ENCODE assay signal across 9 cellular contexts in genomic region chr19:1271528-1272422, GRCh38. TPM values are rescaled to one million over a fixed set of nuclear protein-coding genes. Genes with fewer than 3 reads are reported as not detected.
DNase-seq lines count a peak whose midpoint lies in the region; ATAC-seq, FAIRE-seq and TF ChIP-seq lines count a peak whose summit lies in the region.
"Had no signal": no experiment of that assay in that cellular context is flagged by ENCODE, and none has a peak within 500 bp of the region (broad histone marks: within the 10 kb centered on the region; RNA-seq: fewer than 3 reads in every experiment).

No MANE protein-coding gene starts in this region.

- no peaks in the 10 kb centered on the region for H3K9me3 Mint-ChIP-seq in activated naive CD4-positive, alpha-beta T cell treated with anti-CD3 and anti-CD28 coated beads, Interleukin-2, amount 50 U/mL, for 24 hours
- no peaks in the 10 kb centered on the region for H3K9me3 Mint-ChIP-seq in mesothelial cell of epicardium

- TF ChIP-seq RAD21 in K562 (CRISPR knock-in tag; conservative IDR thresholded peaks at IDR 0.05 in 1 of 2, IDR thresholded peaks at IDR 0.05 in 1 of 2), result no peak

- H4K20me1 ChIP-seq in K562 (replicated peaks; ENCODE audit: control insufficient read depth, insufficient read depth, low read length), result peaks cover 26% of the 10 kb centered on the region

- H3K4me2 ChIP-seq in K562 (ENCODE audit: insufficient read depth, low read length), result peak overlapping the region; percentile 93

- no peaks in the 10 kb centered on the region for H3K27me3 Mint-ChIP-seq in activated naive CD4-positive, alpha-beta T cell treated with anti-CD3 and anti-CD28 coated beads, Interleukin-2, amount 50 U/mL, for 24 hours
- peaks cover 4% of the 10 kb centered on the region for H3K27me3 Mint-ChIP-seq in mesothelial cell of epicardium (ENCODE audit: low read depth)

- no TSS peak for BruUV-seq in K562 (replicated peaks; lab: Mats Ljungman, UMichigan)

- H3K9me1 ChIP-seq in K562 (ENCODE audit: control insufficient read depth, insufficient read depth, low read length), result no peaks in the 10 kb centered on the region

- H3K4me1 ChIP-seq in K562 (replicated peaks in 1 of 2; ENCODE audit: control insufficient read depth in 2 of 2, insufficient read depth in 2 of 2, low read length in 2 of 2) (peaks cover 73 to 98% of the 10 kb centered on the region in 2 experiments), uterus (peaks cover 29 to 69% of the 10 kb centered on the region in 2 donors)

- H3K4me3 Mint-ChIP-seq in activated naive CD4-positive, alpha-beta T cell treated with anti-CD3 and anti-CD28 coated beads, Interleukin-2, amount 50 U/mL, for 24 hours, result peak overlapping the region; percentile 92
- H3K4me3 Mint-ChIP-seq in mesothelial cell of epicardium, result peak overlapping the region; percentile 81

- POLR2A ChIA-PET in K562 (lab: Yijun Ruan, JAX), result interaction anchor here (0.5 to 2.8 kb wide), 15 partner anchors 9 to 1060 kb away, joined by 3 to 14 read pairs (median 4); partner anchors contain the start of gene ATP5F1D

- peaks cover 74% of the 10 kb centered on the region for H3K79me2 ChIP-seq in K562 (ENCODE audit: control insufficient read depth, insufficient read depth, low read length)

- DNase-seq in activated naive CD4-positive, alpha-beta T cell treated with Interleukin-2 at 50 U/mL for 16 hours, result no peak
- DNase-seq in K562 (ENCODE audit: extremely low read depth in 1 of 4, low spot score in 3 of 4), result peak in 1 of 4 experiments; percentile 79
- no peak for DNase-seq in mesothelial cell of epicardium (ENCODE audit: low spot score in 2 of 2, unreplicated experiment in 2 of 2)
- peak in 1 of 2 donors; percentile 43 for DNase-seq in uterus
- DNase-seq in putamen (ENCODE audit: low spot score), result no peak
- no peak for DNase-seq in NCI-H526 (lab: John Stamatoyannopoulos, UW)
- DNase-seq: hippocampal formation had no signal

- peaks cover 27% of the 10 kb centered on the region for H3K36me3 Mint-ChIP-seq in activated naive CD4-positive, alpha-beta T cell treated with anti-CD3 and anti-CD28 coated beads, Interleukin-2, amount 50 U/mL, for 24 hours
- H3K36me3 Mint-ChIP-seq in mesothelial cell of epicardium, result peaks cover 20% of the 10 kb centered on the region

- H3K27ac ChIP-seq in K562 (ENCODE audit: extremely low read depth, low read depth, low read length) (peak overlapping the region; percentile 92), uterus (peak overlapping the region; percentile 96 to 99)

- H2AFZ ChIP-seq in K562 (ENCODE audit: low read depth, low read length), result no peak overlapping the region

- TF ChIP-seq POLR2A in K562 (conservative IDR thresholded peaks at IDR 0.05) (peak; percentile 23; the same call in 1 of the 2 replicates), uterus (IDR thresholded peaks at IDR 0.05) (no peak)

- in situ Hi-C loops in K562 (cut with MboI), result no loop called here

- peak; percentile 81 for FAIRE-seq in K562 (lab: Jason Lieb, UNC)

- peak overlapping the region; percentile 90 for H3K27ac Mint-ChIP-seq in activated naive CD4-positive, alpha-beta T cell treated with anti-CD3 and anti-CD28 coated beads, Interleukin-2, amount 50 U/mL, for 24 hours
- peak overlapping the region; percentile 67 for H3K27ac Mint-ChIP-seq in mesothelial cell of epicardium

- peaks cover 55% of the 10 kb centered on the region for H3K4me1 Mint-ChIP-seq in activated naive CD4-positive, alpha-beta T cell treated with anti-CD3 and anti-CD28 coated beads, Interleukin-2, amount 50 U/mL, for 24 hours
- H3K4me1 Mint-ChIP-seq in mesothelial cell of epicardium, result peaks cover 64% of the 10 kb centered on the region

- H3K27me3 ChIP-seq in K562 (ENCODE audit: control insufficient read depth in 2 of 2, insufficient read depth in 2 of 2, low read length in 2 of 2) (no peaks in the 10 kb centered on the region), uterus (no peaks in the 10 kb centered on the region)

- TF ChIP-seq EP300 in K562 (IDR thresholded peaks at IDR 0.05; ENCODE audit: low read length), result no peak

- no peak for TF ChIP-seq CTCF in K562 (IDR thresholded peaks at IDR 0.05 in 2 of 3, conservative IDR thresholded peaks at IDR 0.05 in 1 of 3; ENCODE audit: insufficient read depth in 2 of 3, low read depth in 1 of 3, low read length in 3 of 3)
- TF ChIP-seq CTCF in mesothelial cell of epicardium (IDR thresholded peaks at IDR 0.05; ENCODE audit: unreplicated experiment), result no peak
- no peak for TF ChIP-seq CTCF in uterus (IDR thresholded peaks at IDR 0.05)

- ATAC-seq in K562, result peak; percentile 8
- no peak for ATAC-seq in HG02981 (IDR thresholded peaks at IDR 0.05; ENCODE audit: unreplicated experiment)

- peak overlapping the region; percentile 68 for H3K4me3 ChIP-seq in K562
- H3K4me3 ChIP-seq in uterus, result peak overlapping the region in 1 of 2 donors; percentile 48

- H3K9me3 ChIP-seq in K562 (replicated peaks; ENCODE audit: control insufficient read depth, insufficient read depth, low read depth, low read length), result no peaks in the 10 kb centered on the region
- no peaks in the 10 kb centered on the region for H3K9me3 ChIP-seq in uterus

- intact Hi-C loops in K562 (cut with micrococcal nuclease), result loop anchor here (10.0 kb wide), 1 partner anchor 173 kb away; no protein-coding TSS in a partner anchor
- intact Hi-C loops in uterus (cut with DNase I; ENCODE audit: low total_unique reads), result no loop called here

- peak overlapping the region; percentile 90 to 99 for H3K9ac ChIP-seq in K562 (ENCODE audit: insufficient read depth in 1 of 2, low read depth in 2 of 2, low read length in 2 of 2)

- CTCF ChIA-PET in K562 (lab: Yijun Ruan, JAX; ENCODE audit: low intra/inter-chr PET ratio), result no interaction called here

- H3K36me3 ChIP-seq in K562 (ENCODE audit: control insufficient read depth, insufficient read depth, low read length) (peaks cover 56% of the 10 kb centered on the region), uterus (no peaks in the 10 kb centered on the region)

- WGBS in K562 (ENCODE audit: insufficient coverage, low coverage, missing lambda C conversion rate), result 8% methylated on average over 34 of the region's 37 CpGs

RNA-seq across cellular contexts. Expression of gene CIRBP, which starts 2.6 kb away (rescaled TPM):
- 283 and 504 TPM in 2 replicates for total RNA-seq in K562 (2011; cell fraction: chromatin; rRNA removed; ENCODE audit: low replicate concordance)
- 457 and 483 TPM in 2 replicates for total RNA-seq in K562 (2011; cell fraction: nucleolus; rRNA removed)
- total RNA-seq in K562 (2011; cell fraction: nucleoplasm; rRNA removed), result 431 and 450 TPM in 2 replicates
- total RNA-seq in K562 (2014; rRNA removed), result 168 and 249 TPM in 2 replicates
- total RNA-seq in K562 (2014; rRNA removed; fragmentation: Illumina TruSeq; extraction: Trizol), result 189 and 200 TPM in 2 replicates
- total RNA-seq in K562 (2015; rRNA removed; fragmentation: Illumina TruSeq; extraction: Trizol), result 176 and 206 TPM in 2 replicates
- 181 and 222 TPM in 2 replicates for total RNA-seq in K562 (2021)
- 124 and 166 TPM in 2 replicates for polyA plus RNA-seq in K562 (2011; rRNA removed)
- polyA plus RNA-seq in K562 (2011; cell fraction: cytosol; rRNA removed), result 92.3 and 201 TPM in 2 replicates
- polyA plus RNA-seq in K562 (2011; cell fraction: nucleus; rRNA removed), result 882 and 1,025 TPM in 2 replicates
- polyA plus RNA-seq in K562 (2012), result 288 and 291 TPM in 2 replicates
- polyA plus RNA-seq in K562 (2014; fragmentation: Illumina TruSeq; extraction: Trizol), result 222 and 345 TPM in 2 replicates
- 10 to 100 TPM; 20.5 to 21.4 TPM for polyA plus RNA-seq in K562 (2014; fragmentation: Nextera tagmentation; extraction: Ambion mirVana)
- 306 and 327 TPM in 2 replicates for polyA plus RNA-seq in K562 (2014; rRNA removed)
- polyA minus RNA-seq in K562 (2011; rRNA and poly(A)+ RNA removed), result 46.9 and 50.4 TPM in 2 replicates
- 50.4 and 50.8 TPM in 2 replicates for polyA minus RNA-seq in K562 (2011; cell fraction: cytosol; rRNA and poly(A)+ RNA removed)
- 117 and 135 TPM in 2 replicates for polyA minus RNA-seq in K562 (2011; cell fraction: nucleus; rRNA and poly(A)+ RNA removed)
- total RNA-seq in mesothelial cell of epicardium, result 659 to 674 TPM (median 670 TPM) in 3 replicates
- 100 to 1,000 TPM; 235 to 950 (median 535) TPM for total RNA-seq in uterus

RNA-seq across cellular contexts. Expression of gene FAM174C, which starts 3.6 kb away (rescaled TPM):
- 6.3 and 26.6 TPM in 2 replicates for total RNA-seq in K562 (2011; cell fraction: chromatin; rRNA removed; ENCODE audit: low replicate concordance)
- total RNA-seq in K562 (2011; cell fraction: nucleolus; rRNA removed), result 40.9 and 47.0 TPM in 2 replicates
- 20.7 and 26.9 TPM in 2 replicates for total RNA-seq in K562 (2011; cell fraction: nucleoplasm; rRNA removed)
- total RNA-seq in K562 (2014; rRNA removed), result 72.2 and 108 TPM in 2 replicates
- total RNA-seq in K562 (2014; rRNA removed; fragmentation: Illumina TruSeq; extraction: Trizol), result 1.3 and 2.8 TPM in 2 replicates
- 40.3 and 42.6 TPM in 2 replicates for total RNA-seq in K562 (2015; rRNA removed; fragmentation: Illumina TruSeq; extraction: Trizol)
- 81.9 and 85.0 TPM in 2 replicates for total RNA-seq in K562 (2021)
- 20.3 and 30.4 TPM in 2 replicates for polyA plus RNA-seq in K562 (2011; rRNA removed)
- 58.0 and 177 TPM in 2 replicates for polyA plus RNA-seq in K562 (2011; cell fraction: cytosol; rRNA removed)
- polyA plus RNA-seq in K562 (2011; cell fraction: nucleus; rRNA removed), result 28.1 and 53.8 TPM in 2 replicates
- 65.9 and 75.4 TPM in 2 replicates for polyA plus RNA-seq in K562 (2012)
- 11.7 and 56.4 TPM in 2 replicates for polyA plus RNA-seq in K562 (2014; fragmentation: Illumina TruSeq; extraction: Trizol)
- 1 to 10 TPM in 1 of 2 experiments, under 1 TPM in 1; 0.66 to 2.7 TPM for polyA plus RNA-seq in K562 (2014; fragmentation: Nextera tagmentation; extraction: Ambion mirVana)
- polyA plus RNA-seq in K562 (2014; rRNA removed), result 89.6 and 119 TPM in 2 replicates
- polyA minus RNA-seq in K562 (2011; rRNA and poly(A)+ RNA removed), result 4.8 and 6.1 TPM in 2 replicates
- polyA minus RNA-seq in K562 (2011; cell fraction: cytosol; rRNA and poly(A)+ RNA removed), result 19.6 and 23.7 TPM in 2 replicates
- polyA minus RNA-seq in K562 (2011; cell fraction: nucleus; rRNA and poly(A)+ RNA removed), result 12.0 and 12.8 TPM in 2 replicates
- total RNA-seq in mesothelial cell of epicardium, result 24.4 to 25.8 TPM (median 25.5 TPM) in 3 replicates
- total RNA-seq in uterus, result 10 to 100 TPM in 2 of 4 donors, 1 to 10 TPM in 2; 2.1 to 24.3 (median 7.1) TPM

RNA-seq across cellular contexts. Expression of gene EFNA2, which starts 13.9 kb away (rescaled TPM):
- not detected in 2 replicates for total RNA-seq in K562 (2011; cell fraction: chromatin; rRNA removed; ENCODE audit: low replicate concordance)
- not detected in 2 replicates for total RNA-seq in K562 (2011; cell fraction: nucleolus; rRNA removed)
- total RNA-seq in K562 (2011; cell fraction: nucleoplasm; rRNA removed), result not detected in 2 replicates
- total RNA-seq in K562 (2014; rRNA removed), result 0.16 TPM in 1 of 2 replicates, not detected in the other
- not detected in 2 replicates for total RNA-seq in K562 (2014; rRNA removed; fragmentation: Illumina TruSeq; extraction: Trizol)
- not detected in 2 replicates for total RNA-seq in K562 (2015; rRNA removed; fragmentation: Illumina TruSeq; extraction: Trizol)
- total RNA-seq in K562 (2021), result 0.38 and 0.44 TPM in 2 replicates
- 0.11 and 0.27 TPM in 2 replicates for polyA plus RNA-seq in K562 (2011; rRNA removed)
- polyA plus RNA-seq in K562 (2011; cell fraction: cytosol; rRNA removed), result 0.34 and 0.88 TPM in 2 replicates
- polyA plus RNA-seq in K562 (2011; cell fraction: nucleus; rRNA removed), result 0.24 and 0.25 TPM in 2 replicates
- not detected in 2 replicates for polyA plus RNA-seq in K562 (2012)
- polyA plus RNA-seq in K562 (2014; fragmentation: Illumina TruSeq; extraction: Trizol), result not detected in 2 replicates
- not detected for polyA plus RNA-seq in K562 (2014; fragmentation: Nextera tagmentation; extraction: Ambion mirVana)
- 0.12 and 0.15 TPM in 2 replicates for polyA plus RNA-seq in K562 (2014; rRNA removed)
- polyA minus RNA-seq in K562 (2011; rRNA and poly(A)+ RNA removed), result not detected in 2 replicates
- not detected in 2 replicates for polyA minus RNA-seq in K562 (2011; cell fraction: cytosol; rRNA and poly(A)+ RNA removed)
- polyA minus RNA-seq in K562 (2011; cell fraction: nucleus; rRNA and poly(A)+ RNA removed), result not detected in 2 replicates
- total RNA-seq in mesothelial cell of epicardium, result 13.1 to 15.0 TPM (median 14.0 TPM) in 3 replicates
- total RNA-seq in uterus, result under 1 TPM in 1 of 4 donors, not detected in 3; 0.76 TPM

RNA-seq across cellular contexts. Expression of gene MIDN, which starts 23.4 kb away (rescaled TPM):
- 30.7 and 106 TPM in 2 replicates for total RNA-seq in K562 (2011; cell fraction: chromatin; rRNA removed; ENCODE audit: low replicate concordance)
- 81.7 and 90.7 TPM in 2 replicates for total RNA-seq in K562 (2011; cell fraction: nucleolus; rRNA removed)
- total RNA-seq in K562 (2011; cell fraction: nucleoplasm; rRNA removed), result 55.1 and 88.1 TPM in 2 replicates
- total RNA-seq in K562 (2014; rRNA removed) (13.5 and 20.8 TPM in 2 replicates), K562 (2014; rRNA removed; fragmentation: Illumina TruSeq; extraction: Trizol) (3.9 and 4.8 TPM in 2 replicates), K562 (2015; rRNA removed; fragmentation: Illumina TruSeq; extraction: Trizol) (10.1 and 11.0 TPM in 2 replicates), K562 (2021) (120 and 121 TPM in 2 replicates), mesothelial cell of epicardium (168 to 177 TPM (median 172 TPM) in 3 replicates), uterus (100 to 1,000 TPM in 1 of 4 donors, 10 to 100 TPM in 2, under 1 TPM in 1; 0.77 to 108 (median 15.0) TPM)
- polyA plus RNA-seq in K562 (2011; rRNA removed) (7.0 and 10.2 TPM in 2 replicates), K562 (2014; fragmentation: Illumina TruSeq; extraction: Trizol) (20.5 and 38.3 TPM in 2 replicates), K562 (2014; fragmentation: Nextera tagmentation; extraction: Ambion mirVana) (1 to 10 TPM in 1 of 2 experiments, under 1 TPM in 1; 0.17 to 1.5 TPM), K562 (2014; rRNA removed) (41.3 and 44.6 TPM in 2 replicates)
- 14.0 and 26.8 TPM in 2 replicates for polyA plus RNA-seq in K562 (2011; cell fraction: cytosol; rRNA removed)
- 44.8 and 87.0 TPM in 2 replicates for polyA plus RNA-seq in K562 (2011; cell fraction: nucleus; rRNA removed)
- polyA plus RNA-seq in K562 (2012), result 29.5 and 39.8 TPM in 2 replicates
- 2.7 and 3.0 TPM in 2 replicates for polyA minus RNA-seq in K562 (2011; rRNA and poly(A)+ RNA removed)
- 29.9 and 43.2 TPM in 2 replicates for polyA minus RNA-seq in K562 (2011; cell fraction: cytosol; rRNA and poly(A)+ RNA removed)
- 28.0 and 34.2 TPM in 2 replicates for polyA minus RNA-seq in K562 (2011; cell fraction: nucleus; rRNA and poly(A)+ RNA removed)

RNA-seq across cellular contexts. Expression of gene ATP5F1D, which starts 30.2 kb away (rescaled TPM):
- 42.1 and 110 TPM in 2 replicates for total RNA-seq in K562 (2011; cell fraction: chromatin; rRNA removed; ENCODE audit: low replicate concordance)
- total RNA-seq in K562 (2011; cell fraction: nucleolus; rRNA removed), result 116 and 129 TPM in 2 replicates
- total RNA-seq in K562 (2011; cell fraction: nucleoplasm; rRNA removed), result 74.0 and 85.6 TPM in 2 replicates
- total RNA-seq in K562 (2014; rRNA removed), result 135 and 145 TPM in 2 replicates
- total RNA-seq in K562 (2014; rRNA removed; fragmentation: Illumina TruSeq; extraction: Trizol), result 3.9 and 4.6 TPM in 2 replicates
- 65.2 and 73.0 TPM in 2 replicates for total RNA-seq in K562 (2015; rRNA removed; fragmentation: Illumina TruSeq; extraction: Trizol)
- total RNA-seq in K562 (2021), result 409 and 434 TPM in 2 replicates
- polyA plus RNA-seq in K562 (2011; rRNA removed), result 36.8 and 58.7 TPM in 2 replicates
- polyA plus RNA-seq in K562 (2011; cell fraction: cytosol; rRNA removed), result 119 and 471 TPM in 2 replicates
- 90.5 and 137 TPM in 2 replicates for polyA plus RNA-seq in K562 (2011; cell fraction: nucleus; rRNA removed)
- 278 and 318 TPM in 2 replicates for polyA plus RNA-seq in K562 (2012)
- 18.7 and 106 TPM in 2 replicates for polyA plus RNA-seq in K562 (2014; fragmentation: Illumina TruSeq; extraction: Trizol)
- polyA plus RNA-seq in K562 (2014; fragmentation: Nextera tagmentation; extraction: Ambion mirVana), result 10 to 100 TPM in 1 of 2 experiments, 1 to 10 TPM in 1; 9.7 to 23.3 TPM
- polyA plus RNA-seq in K562 (2014; rRNA removed), result 233 and 236 TPM in 2 replicates
- 16.5 and 29.9 TPM in 2 replicates for polyA minus RNA-seq in K562 (2011; rRNA and poly(A)+ RNA removed)
- 115 and 175 TPM in 2 replicates for polyA minus RNA-seq in K562 (2011; cell fraction: cytosol; rRNA and poly(A)+ RNA removed)
- 28.8 and 35.8 TPM in 2 replicates for polyA minus RNA-seq in K562 (2011; cell fraction: nucleus; rRNA and poly(A)+ RNA removed)
- total RNA-seq in mesothelial cell of epicardium, result 105 to 115 TPM (median 108 TPM) in 3 replicates
- total RNA-seq in uterus, result 100 to 1,000 TPM in 2 of 4 donors, 10 to 100 TPM in 1, 1 to 10 TPM in 1; 4.7 to 164 (median 68.9) TPM
